9 cellular contexts compared by ENCODE assay signal in genomic region chr17:43940630-43941029, GRCh38. TPM values are rescaled to one million over a fixed set of nuclear protein-coding genes. Genes with fewer than 3 reads are reported as not detected.
DNase-seq lines count a peak whose midpoint lies in the region; ATAC-seq and TF ChIP-seq lines count a peak whose summit lies in the region.
"Had no signal": no experiment of that assay in that cellular context is flagged by ENCODE, and none has a peak within 500 bp of the region (broad histone marks: within the 10 kb centered on the region; RNA-seq: fewer than 3 reads in every experiment).

No MANE protein-coding gene starts in this region.

- no peak overlapping the region for H3K27ac Mint-ChIP-seq in immature natural killer cell

- TF ChIP-seq POLR2A in suprapubic skin (IDR thresholded peaks at IDR 0.05): no peak

- no peak overlapping the region for H3K4me3 ChIP-seq in GM23248
- no peak overlapping the region for H3K4me3 ChIP-seq in SJSA1
- no peak overlapping the region for H3K4me3 ChIP-seq in left lung
- no peak overlapping the region for H3K4me3 ChIP-seq in suprapubic skin
- H3K4me3 ChIP-seq: lung had no signal

- H3K9ac ChIP-seq in GM23248: no peak overlapping the region

- no peak overlapping the region for H2AFZ ChIP-seq in GM23248

- WGBS in GM23248 (ENCODE audit: low coverage in 1 of 2, low lambda C conversion rate in 2 of 2, missing lambda C conversion rate in 2 of 2), 2 experiments: 77 to 84% methylated on average over 6 to 7 of the region's 7 CpGs
- 73% methylated on average over 5 of the region's 7 CpGs for WGBS in suprapubic skin

- H3K27ac ChIP-seq in C4-2B (no peak overlapping the region), GM23248 (no peak overlapping the region), SJSA1 (no peak overlapping the region), foreskin keratinocyte (no peak overlapping the region), left lung (no peak overlapping the region), suprapubic skin (no peak overlapping the region)

- no peaks in the 10 kb centered on the region for H3K36me3 ChIP-seq in GM23248 (ENCODE audit: low read depth)
- H3K36me3 ChIP-seq in SJSA1: no peaks in the 10 kb centered on the region
- H3K36me3 ChIP-seq in left lung: no peaks in the 10 kb centered on the region
- H3K36me3 ChIP-seq in suprapubic skin: no peaks in the 10 kb centered on the region

- DNase-seq in GM23248: peak; percentile 59
- DNase-seq in SJSA1 (ENCODE audit: low read depth in 1 of 2, low spot score in 2 of 2): peak; percentile 62 to 74
- no peak for DNase-seq in foreskin keratinocyte
- DNase-seq in left lung: no peak
- no peak for DNase-seq in suprapubic skin (ENCODE audit: low spot score in 2 of 2)
- no peak for DNase-seq in immature natural killer cell

- TF ChIP-seq EP300 in suprapubic skin (IDR thresholded peaks at IDR 0.05): no peak

- H3K27me3 Mint-ChIP-seq in immature natural killer cell (ENCODE audit: low read depth in 3 of 3): peaks cover 3 to 15% (median 11%) of the 10 kb centered on the region in 3 donors

- H3K4me1 Mint-ChIP-seq in immature natural killer cell: peaks cover 11 to 12% of the 10 kb centered on the region in 2 donors

- no peaks in the 10 kb centered on the region; the same call in 1 of the 2 replicates for H3F3A ChIP-seq in GM23248 (ENCODE audit: insufficient read depth)

- H4K20me1 ChIP-seq in GM23248 (ENCODE audit: insufficient read depth): no peaks in the 10 kb centered on the region

- peak; percentile 26; the same call in 1 of the 2 replicates for TF ChIP-seq CTCF in C4-2B (conservative IDR thresholded peaks at IDR 0.05)
- TF ChIP-seq CTCF in foreskin keratinocyte (conservative IDR thresholded peaks at IDR 0.05): peak; percentile 58
- peak in 1 of 2 donors; percentile 11 for TF ChIP-seq CTCF in left lung (IDR thresholded peaks at IDR 0.05)
- peak in 1 of 2 donors; percentile 26 for TF ChIP-seq CTCF in suprapubic skin (IDR thresholded peaks at IDR 0.05)

- H3K4me1 ChIP-seq in GM23248 (ENCODE audit: insufficient read depth) (peaks cover 22% of the 10 kb centered on the region), SJSA1 (replicated peaks) (peaks cover 8% of the 10 kb centered on the region), foreskin keratinocyte (no peaks in the 10 kb centered on the region), left lung (peaks cover 0 to 14% of the 10 kb centered on the region in 2 donors), suprapubic skin (peaks cover 9% of the 10 kb centered on the region)

- H3K27me3 ChIP-seq in GM23248 (replicated peaks; ENCODE audit: insufficient read depth) (no peaks in the 10 kb centered on the region), SJSA1 (replicated peaks) (peaks cover 24% of the 10 kb centered on the region), foreskin keratinocyte (peaks cover 29% of the 10 kb centered on the region), left lung (peaks cover 11 to 44% of the 10 kb centered on the region in 2 donors), suprapubic skin (peaks cover 23% of the 10 kb centered on the region)

- ATAC-seq in foreskin keratinocyte (peak; percentile 27), left lung (no peak), HG02840 (IDR thresholded peaks at IDR 0.05; ENCODE audit: low FRiP score, unreplicated experiment) (no peak)

- H3K36me3 Mint-ChIP-seq in immature natural killer cell: no peaks in the 10 kb centered on the region

- no peaks in the 10 kb centered on the region for H3K79me2 ChIP-seq in GM23248 (ENCODE audit: insufficient read depth)

- H3K9me3 Mint-ChIP-seq in immature natural killer cell: no peaks in the 10 kb centered on the region

- in situ Hi-C loops in GM23248 (cut with MboI): no loop called here

- no peak overlapping the region for H3K4me2 ChIP-seq in GM23248 (ENCODE audit: unreplicated experiment)

- no peak overlapping the region for H3K4me3 Mint-ChIP-seq in immature natural killer cell

- H3K9me3 ChIP-seq in GM23248 (ENCODE audit: low read depth): no peaks in the 10 kb centered on the region
- no peaks in the 10 kb centered on the region for H3K9me3 ChIP-seq in SJSA1 (replicated peaks)
- H3K9me3 ChIP-seq in left lung: no peaks in the 10 kb centered on the region
- H3K9me3 ChIP-seq in suprapubic skin: no peaks in the 10 kb centered on the region

- no peaks in the 10 kb centered on the region for H3K9me2 ChIP-seq in GM23248 (ENCODE audit: insufficient read depth)

- intact Hi-C loops in left lung (cut with DNase I): loop anchor here in 1 of 2 donors (10.0 kb wide), 1 partner anchor 224 kb away; no protein-coding TSS in a partner anchor

RNA-seq across cellular contexts. Expression of gene PPY, which starts 1.6 kb away (rescaled TPM):
- total RNA-seq in GM23248 (2014; rRNA removed; shearing (Covaris generic)): not detected in 2 replicates
- polyA plus RNA-seq in GM23248 (2016; fragmentation: Nextera tagmentation; extraction: Ambion mirVana) (not detected in 2 replicates), foreskin keratinocyte (not detected in 2 replicates), immature natural killer cell (not detected)
- not detected in 2 replicates for total RNA-seq in SJSA1 (2014; rRNA removed; shearing (Covaris generic))
- total RNA-seq in foreskin keratinocyte (not detected in 2 replicates), left lung (not detected), suprapubic skin (not detected)
- total RNA-seq: lung had no signal
- polyA plus RNA-seq: lung had no signal

RNA-seq across cellular contexts. Expression of gene PYY, which starts 13.1 kb away (rescaled TPM):
- total RNA-seq in GM23248 (2014; rRNA removed; shearing (Covaris generic)): not detected in 2 replicates
- polyA plus RNA-seq in GM23248 (2016; fragmentation: Nextera tagmentation; extraction: Ambion mirVana) (not detected in 2 replicates), foreskin keratinocyte (0.14 and 0.24 TPM in 2 replicates), immature natural killer cell (not detected)
- not detected in 2 replicates for total RNA-seq in SJSA1 (2014; rRNA removed; shearing (Covaris generic))
- total RNA-seq in foreskin keratinocyte (not detected in 2 replicates), left lung (not detected), suprapubic skin (not detected)

RNA-seq across cellular contexts. Expression of gene MPP2, which starts 33.3 kb away (rescaled TPM):
- 5.1 and 13.8 TPM in 2 replicates for total RNA-seq in GM23248 (2014; rRNA removed; shearing (Covaris generic))
- polyA plus RNA-seq in GM23248 (2016; fragmentation: Nextera tagmentation; extraction: Ambion mirVana): 3.8 and 4.1 TPM in 2 replicates
- total RNA-seq in SJSA1 (2014; rRNA removed; shearing (Covaris generic)): 0.13 and 1.2 TPM in 2 replicates
- total RNA-seq in foreskin keratinocyte: 0.53 and 0.71 TPM in 2 replicates
- polyA plus RNA-seq in foreskin keratinocyte: 0.40 and 0.49 TPM in 2 replicates
- 1 to 10 TPM; 1.5 to 1.7 TPM for total RNA-seq in left lung
- 1 to 10 TPM; 2.3 to 2.7 (median 2.5) TPM for total RNA-seq in suprapubic skin
- under 1 TPM in 1 of 3 donors, not detected in 2; 0.55 TPM for polyA plus RNA-seq in immature natural killer cell

Comparison
In these comparisons a context has a peak if more than half of its experiments do, and no peak if none do; other contexts are left out.
1. DNase-seq: peak in GM23248 (single experiment) and SJSA1 (2 of 2); none in foreskin keratinocyte (0 of 2), left lung (0 of 2), suprapubic skin (0 of 2) and immature natural killer cell (0 of 3).